ENCODE assay signal across 8 cellular contexts in genomic region chr1:36385410-36386261, GRCh38.
A peak's percentile ranks its signal among the peaks of the same experiment; 100 is the strongest.
DNase-seq lines count a peak whose midpoint lies in the region; ATAC-seq, FAIRE-seq and TF ChIP-seq lines count a peak whose summit lies in the region.

Gene STK40, minus strand, starts transcription at chr1:36385924. Its CDS starts 24,592 bp downstream, at chr1:36361332.

- ATAC-seq in HG03342 (IDR thresholded peaks at IDR 0.05; ENCODE audit: unreplicated experiment) = peak; percentile 81
- ATAC-seq in activated CD4-positive, CD25-positive, alpha-beta regulatory T cell treated with anti-CD3 and anti-CD28 coated beads, Interleukin-2, amount 50 U/mL, for 24 hours = peak; percentile 91 to 92

- peak; percentile 95 for FAIRE-seq in islet of Langerhans (lab: Jason Lieb, UNC)

- peak; percentile 67 for TF ChIP-seq POLR2A in GM18951 (IDR thresholded peaks at IDR 0.05; ENCODE audit: extremely low read depth, insufficient read depth, insufficient read length)

- DNase-seq in AG08395 (ENCODE audit: low spot score) (peak; percentile 96), NCI-H446 (lab: John Stamatoyannopoulos, UW) (peak; percentile 99 to 100), cerebellar cortex (ENCODE audit: low spot score) (peak; percentile 100)
- DNase-seq in stimulated activated CD4-positive, alpha-beta T cell treated with anti-CD3 and anti-CD28 coated beads, Interleukin-12 subunit alpha, Interleukin-12 subunit beta, amount 100 ng/mL, for 4 hours = peak; percentile 98

- in situ Hi-C loops in GM18951 (cut with MboI; ENCODE audit: low sequenced_read_pairs, unreplicated experiment) = no loop called here

Comparison
In these comparisons a context has a peak if more than half of its experiments do, and no peak if none do; other contexts are left out.
1. Peak in every context shown above with its lines: DNase-seq and ATAC-seq.